ENCODE assay signal across 9 cellular contexts in the genomic region with DNA sequence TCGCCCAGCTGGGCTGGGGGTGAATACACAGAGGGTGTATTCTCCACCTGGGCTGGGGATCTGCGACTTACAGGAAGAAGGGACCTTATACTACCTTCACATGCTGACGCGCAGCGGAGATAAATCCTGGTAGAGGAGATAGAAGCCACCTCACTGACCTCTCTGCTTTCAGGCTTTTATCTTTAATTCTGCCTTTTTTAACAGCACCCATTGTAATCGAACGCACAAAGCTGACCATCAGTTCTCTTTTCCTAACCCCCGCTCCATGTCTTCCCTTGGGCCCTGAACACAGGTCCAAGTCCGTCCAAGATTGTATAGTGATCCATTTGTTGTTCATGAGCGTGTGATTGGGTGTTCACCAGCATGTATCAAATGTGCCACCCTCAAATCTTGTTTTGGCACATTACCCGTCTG. TPM values are rescaled to one million over a fixed set of nuclear protein-coding genes. Genes with fewer than 3 reads are reported as not detected.
A peak's percentile ranks its signal among the peaks of the same experiment; 100 is the strongest.
DNase-seq lines count a peak whose midpoint lies in the region; ATAC-seq and TF ChIP-seq lines count a peak whose summit lies in the region.
"Had no signal": no experiment of that assay in that cellular context is flagged by ENCODE, and none has a peak within 500 bp of the region (broad histone marks: within the 10 kb centered on the region; RNA-seq: fewer than 3 reads in every experiment).

No MANE protein-coding gene starts in this region.

- H3K4me1 ChIP-seq in Loucy (ENCODE audit: insufficient read depth, low read length, poor library complexity, severe bottlenecking) = peaks cover 45% of the 10 kb centered on the region

- H2AFZ ChIP-seq in Loucy (ENCODE audit: low read length) = no peak overlapping the region

- no peaks in the 10 kb centered on the region; the same call in none of the 2 replicates for H3K9me3 ChIP-seq in AG04450 (ENCODE audit: control insufficient read depth, insufficient read depth, low read length)
- no peaks in the 10 kb centered on the region for H3K9me3 ChIP-seq in Loucy (ENCODE audit: insufficient read depth, low read depth, low read length)

- peak overlapping the region; percentile 89 to 91 for H3K27ac Mint-ChIP-seq in natural killer cell

- H3K27ac ChIP-seq in AG04450 (ENCODE audit: low read depth, low read length) (peak overlapping the region; percentile 82), cingulate gyrus (ENCODE audit: low read depth, low read length) (peak overlapping the region; percentile 97)

- CTCF ChIA-PET in AG04450 (lab: Charles Lee) = interaction anchor here (0.6 kb wide), 1 partner anchor 47 kb away, joined by 5 read pairs; no protein-coding TSS in a partner anchor

- H3K4me3 ChIP-seq in AG04450 (ENCODE audit: low read depth, low read length) = peak overlapping the region; percentile 36
- H3K4me3 ChIP-seq in Loucy (ENCODE audit: low read length, poor library complexity, severe bottlenecking) = peak overlapping the region; percentile 67

- POLR2A ChIA-PET in AG04450 (lab: Yijun Ruan, JAX) = no interaction called here

- no peaks in the 10 kb centered on the region for H3K9me2 ChIP-seq in Loucy (replicated peaks; ENCODE audit: low read depth, low read length)

- TF ChIP-seq CTCF in AG04450 (IDR thresholded peaks at IDR 0.05; ENCODE audit: low read depth, low read length) (no peak), Loucy (conservative IDR thresholded peaks at IDR 0.05; ENCODE audit: low read length) (peak; percentile 33), natural killer cell (IDR thresholded peaks at IDR 0.05) (no peak), GM20000 (IDR thresholded peaks at IDR 0.05; ENCODE audit: extremely low read depth, missing control alignments) (no peak)

- peaks cover 1% of the 10 kb centered on the region; the same call in 1 of the 2 replicates for H3K36me3 ChIP-seq in Loucy (ENCODE audit: insufficient read depth, low read length)

- H3K36me3 Mint-ChIP-seq in natural killer cell = no peaks in the 10 kb centered on the region

- peak overlapping the region; percentile 94 for H3K4me3 Mint-ChIP-seq in natural killer cell

- H4K20me1 ChIP-seq in Loucy (ENCODE audit: insufficient read depth, low read length, poor library complexity, severe bottlenecking) = peaks cover 4% of the 10 kb centered on the region

- H3K79me2 ChIP-seq in Loucy (ENCODE audit: insufficient read depth, low read length) = peaks cover 36% of the 10 kb centered on the region

- no peaks in the 10 kb centered on the region for H3K27me3 Mint-ChIP-seq in natural killer cell (ENCODE audit: low read depth in 2 of 2)

- H3F3A ChIP-seq in Loucy (ENCODE audit: low read depth) = peaks cover 7% of the 10 kb centered on the region; the same call in 1 of the 2 replicates

- intact Hi-C loops in natural killer cell (cut with micrococcal nuclease) = loop anchor here (1.0 kb wide), 2 partner anchors 9 to 23 kb away; a partner anchor contains a TSS

- peaks cover 43 to 45% of the 10 kb centered on the region in 2 donors for H3K4me1 Mint-ChIP-seq in natural killer cell

- DNase-seq in AG04450 (ENCODE audit: low read depth, low spot score) = no peak
- DNase-seq in natural killer cell = no peak
- no peak for DNase-seq in GM20000 (ENCODE audit: low spot score)
- DNase-seq in DMS114 treated with DMSO at 0.1 percent for 48 hours (lab: John Stamatoyannopoulos, UW; ENCODE audit: unreplicated experiment) = no peak

- peak overlapping the region; percentile 72 for H3K4me2 ChIP-seq in Loucy (ENCODE audit: low read depth, low read length, poor library complexity, severe bottlenecking)

- no peaks in the 10 kb centered on the region for H3K9me3 Mint-ChIP-seq in natural killer cell

- H3K27me3 ChIP-seq in AG04450 (ENCODE audit: control insufficient read depth, insufficient read depth, low read length) (no peaks in the 10 kb centered on the region), Loucy (ENCODE audit: insufficient read depth, low read length, poor library complexity, severe bottlenecking) (no peaks in the 10 kb centered on the region)

- peak overlapping the region; percentile 60 for H3K9ac ChIP-seq in Loucy (ENCODE audit: low read depth, low read length, poor library complexity, severe bottlenecking)

- ATAC-seq in natural killer cell (no peak), HG02588 (IDR thresholded peaks at IDR 0.05; ENCODE audit: unreplicated experiment) (no peak), GM18873 (IDR thresholded peaks at IDR 0.05; ENCODE audit: low FRiP score, unreplicated experiment) (no peak)

RNA-seq across cellular contexts. Expression of a gene that starts 0.7 kb away (rescaled TPM):
- 89.1 and 120 TPM in 2 replicates for polyA plus RNA-seq in AG04450 (2011; rRNA removed)
- 124 and 197 TPM in 2 replicates for polyA minus RNA-seq in AG04450 (2011; rRNA and poly(A)+ RNA removed)
- total RNA-seq in natural killer cell = 10 to 100 TPM; 55.5 to 62.9 (median 56.2) TPM

RNA-seq across cellular contexts. Expression of a gene that starts 2.0 kb away (rescaled TPM):
- not detected in 2 replicates for polyA plus RNA-seq in AG04450 (2011; rRNA removed)
- not detected in 2 replicates for polyA minus RNA-seq in AG04450 (2011; rRNA and poly(A)+ RNA removed)
- not detected for total RNA-seq in natural killer cell
- total RNA-seq: renal cortical epithelial cell had no signal

RNA-seq across cellular contexts. Expression of a gene that starts 8.7 kb away (rescaled TPM):
- polyA plus RNA-seq in AG04450 (2011; rRNA removed) = 45.7 and 54.5 TPM in 2 replicates
- 36.4 and 43.1 TPM in 2 replicates for polyA minus RNA-seq in AG04450 (2011; rRNA and poly(A)+ RNA removed)
- total RNA-seq in natural killer cell = 10 to 100 TPM; 22.0 to 38.3 (median 29.7) TPM

RNA-seq across cellular contexts. Expression of a gene that starts 23.1 kb away (rescaled TPM):
- 7.8 and 8.6 TPM in 2 replicates for polyA plus RNA-seq in AG04450 (2011; rRNA removed)
- polyA minus RNA-seq in AG04450 (2011; rRNA and poly(A)+ RNA removed) = 6.3 and 9.1 TPM in 2 replicates
- 1 to 10 TPM; 2.0 to 3.1 (median 2.5) TPM for total RNA-seq in natural killer cell

RNA-seq across cellular contexts. Expression of a gene that starts 23.4 kb away (rescaled TPM):
- 79.5 and 90.7 TPM in 2 replicates for polyA plus RNA-seq in AG04450 (2011; rRNA removed)
- polyA minus RNA-seq in AG04450 (2011; rRNA and poly(A)+ RNA removed) = 202 and 232 TPM in 2 replicates
- 100 to 1,000 TPM; 261 to 290 (median 262) TPM for total RNA-seq in natural killer cell
